ENCODE assay signal across 8 cellular contexts in genomic region chr5:72319435-72320021, GRCh38. TPM values are rescaled to one million over a fixed set of nuclear protein-coding genes. Genes with fewer than 3 reads are reported as not detected.
DNase-seq lines count a peak whose midpoint lies in the region; ATAC-seq and TF ChIP-seq lines count a peak whose summit lies in the region.
"Not testable (repeated sequence)": the region's sequence is repeated elsewhere in the genome, so short reads cannot be mapped to it uniquely, and the experiment has no call there.

No MANE protein-coding gene starts in this region.

- H3K36me3 ChIP-seq in subcutaneous abdominal adipose tissue (ENCODE audit: control insufficient read depth in 5 of 5, insufficient read depth in 5 of 5, low read length in 5 of 5): peaks cover 7 to 15% (median 13%) of the 10 kb centered on the region in 5 donors

- H3K27ac ChIP-seq in cingulate gyrus (ENCODE audit: low read depth, low read length): peak overlapping the region; percentile 76
- peak overlapping the region; percentile 40 for H3K27ac ChIP-seq in subcutaneous abdominal adipose tissue (ENCODE audit: low read depth, low read length)

- peak overlapping the region; percentile 91 for H3K4me3 Mint-ChIP-seq in activated CD4-positive, alpha-beta memory T cell treated with anti-CD3 and anti-CD28 coated beads for 36 hours
- H3K4me3 Mint-ChIP-seq in osteocyte (ENCODE audit: unreplicated experiment): peak overlapping the region; percentile 92

- peak overlapping the region; percentile 0 to 89 (median 73) for H3K9ac ChIP-seq in subcutaneous abdominal adipose tissue (ENCODE audit: low read length in 5 of 5)

- H3K27me3 Mint-ChIP-seq in activated CD4-positive, alpha-beta memory T cell treated with anti-CD3 and anti-CD28 coated beads for 36 hours; osteocyte (ENCODE audit: unreplicated experiment): not testable (repeated sequence)

- peaks cover 37% of the 10 kb centered on the region for H3K4me1 Mint-ChIP-seq in activated CD4-positive, alpha-beta memory T cell treated with anti-CD3 and anti-CD28 coated beads for 36 hours (ENCODE audit: low read depth)
- H3K4me1 Mint-ChIP-seq in osteocyte (ENCODE audit: unreplicated experiment): peaks cover 27% of the 10 kb centered on the region

- not testable (repeated sequence) for H3K9me3 Mint-ChIP-seq in activated CD4-positive, alpha-beta memory T cell treated with anti-CD3 and anti-CD28 coated beads for 36 hours; osteocyte (ENCODE audit: unreplicated experiment)

- peaks cover 32% of the 10 kb centered on the region for H3K36me3 Mint-ChIP-seq in activated CD4-positive, alpha-beta memory T cell treated with anti-CD3 and anti-CD28 coated beads for 36 hours
- H3K36me3 Mint-ChIP-seq in osteocyte (ENCODE audit: unreplicated experiment): peaks cover 16% of the 10 kb centered on the region

- TF ChIP-seq CTCF in osteocyte (IDR thresholded peaks at IDR 0.05): not testable (repeated sequence)

- peak overlapping the region; percentile 79 for H3K27ac Mint-ChIP-seq in activated CD4-positive, alpha-beta memory T cell treated with anti-CD3 and anti-CD28 coated beads for 36 hours
- H3K27ac Mint-ChIP-seq in osteocyte (ENCODE audit: unreplicated experiment): peak overlapping the region; percentile 90

- H3K4me3 ChIP-seq in iPS-11a (ENCODE audit: low read depth, low read length) (peak overlapping the region; percentile 100), subcutaneous abdominal adipose tissue (ENCODE audit: low read depth in 1 of 5, low read length in 5 of 5) (peak overlapping the region; percentile 74 to 99 (median 93))

- POLR2A ChIA-PET in activated CD4-positive, alpha-beta memory T cell treated with anti-CD3 and anti-CD28 coated beads for 36 hours (lab: Charles Lee): interaction anchor here (0.6 to 2.5 kb wide), 7 partner anchors 12 to 529 kb away, joined by 3 to 31 read pairs (median 5); partner anchors contain the start of gene TNPO1

- peak; percentile 52 for DNase-seq in DMS53 treated with DMSO at 0.1 percent for 48 hours (lab: John Stamatoyannopoulos, UW; ENCODE audit: unreplicated experiment)
- DNase-seq in NCI-H748 treated with DMSO at 0.1 percent for 48 hours (lab: John Stamatoyannopoulos, UW): peak; percentile 75
- DNase-seq in activated CD4-positive, alpha-beta memory T cell treated with anti-CD3 and anti-CD28 coated beads for 36 hours: peak; percentile 38
- not testable (repeated sequence) for DNase-seq in osteocyte (ENCODE audit: extremely low spot score, unreplicated experiment)

- peaks cover 0 to 25% (median 21%) of the 10 kb centered on the region in 5 donors for H3K4me1 ChIP-seq in subcutaneous abdominal adipose tissue (ENCODE audit: control insufficient read depth in 5 of 5, insufficient read depth in 5 of 5, low read length in 5 of 5)

- CTCF ChIA-PET in activated CD4-positive, alpha-beta memory T cell treated with anti-CD3 and anti-CD28 coated beads for 36 hours (lab: Charles Lee): interaction anchor here (0.6 to 4.2 kb wide), 5 partner anchors 11 to 537 kb away, joined by 3 to 27 read pairs (median 3); no protein-coding TSS in a partner anchor

- H3K9me3 ChIP-seq in subcutaneous abdominal adipose tissue (ENCODE audit: control insufficient read depth in 5 of 5, low read length in 5 of 5): not testable (repeated sequence)

- ATAC-seq in HG02571 (IDR thresholded peaks at IDR 0.05; ENCODE audit: unreplicated experiment): peak; percentile 16

- not testable (repeated sequence) for H3K27me3 ChIP-seq in subcutaneous abdominal adipose tissue (ENCODE audit: control insufficient read depth in 5 of 5, insufficient read depth in 4 of 5, low read length in 5 of 5)

- intact Hi-C loops in activated CD4-positive, alpha-beta memory T cell treated with anti-CD3 and anti-CD28 coated beads for 36 hours (cut with micrococcal nuclease): loop anchor here (1.0 to 2.0 kb wide), 4 partner anchors 11 to 499 kb away; no protein-coding TSS in a partner anchor

RNA-seq across cellular contexts. Expression of gene MRPS27, which starts 0.5 kb away (rescaled TPM):
- 10 to 100 TPM; 85.9 to 91.4 TPM for total RNA-seq in activated CD4-positive, alpha-beta memory T cell treated with anti-CD3 and anti-CD28 coated beads for 36 hours
- 45.5 and 57.7 TPM in 2 replicates for total RNA-seq in osteocyte

RNA-seq across cellular contexts. Expression of gene PTCD2, which starts 0.6 kb away (rescaled TPM):
- total RNA-seq in activated CD4-positive, alpha-beta memory T cell treated with anti-CD3 and anti-CD28 coated beads for 36 hours: 10 to 100 TPM; 10.8 to 12.1 TPM
- total RNA-seq in osteocyte: 9.4 and 10.4 TPM in 2 replicates
